In genomic region chr19:47512948-47513319, GRCh38 we compare ENCODE assay signal across 9 cellular contexts. TPM values are rescaled to one million over a fixed set of nuclear protein-coding genes. Genes with fewer than 3 reads are reported as not detected.
DNase-seq lines count a peak whose midpoint lies in the region; ATAC-seq and TF ChIP-seq lines count a peak whose summit lies in the region.
"Had no signal": no experiment of that assay in that cellular context is flagged by ENCODE, and none has a peak within 500 bp of the region (broad histone marks: within the 10 kb centered on the region; RNA-seq: fewer than 3 reads in every experiment).

No MANE protein-coding gene starts in this region.

- H3K4me3 Mint-ChIP-seq in CD8-positive, alpha-beta memory T cell, result peak overlapping the region; percentile 92 to 99 (median 98)

- POLR2A ChIA-PET in CD8-positive, alpha-beta memory T cell (lab: Charles Lee), result no interaction called here

- H3K27ac ChIP-seq in CD8-positive, alpha-beta memory T cell (ENCODE audit: low read depth, low read length), result peak overlapping the region; percentile 41
- peak overlapping the region; percentile 11 to 74 (median 49) for H3K27ac ChIP-seq in Peyer's patch
- H3K27ac ChIP-seq in epithelial cell of prostate, result peak overlapping the region; percentile 84
- H3K27ac ChIP-seq in trophoblast cell (ENCODE audit: low read depth, low read length), result no peak overlapping the region

- H4K8ac ChIP-seq in trophoblast cell (ENCODE audit: low read depth, low read length), result no peak overlapping the region

- no peak overlapping the region for H4K91ac ChIP-seq in trophoblast cell (ENCODE audit: low read depth, low read length)

- no peak for ATAC-seq in GM18498 (IDR thresholded peaks at IDR 0.05; ENCODE audit: unreplicated experiment)

- no peaks in the 10 kb centered on the region for H3K9me3 ChIP-seq in CD8-positive, alpha-beta memory T cell (ENCODE audit: low read length)
- H3K9me3 ChIP-seq in Peyer's patch (no peaks in the 10 kb centered on the region), trophoblast cell (ENCODE audit: insufficient read depth, low read depth, low read length) (no peaks in the 10 kb centered on the region)

- no peaks in the 10 kb centered on the region for H3K27me3 ChIP-seq in CD8-positive, alpha-beta memory T cell (ENCODE audit: insufficient read depth, low read length, poor library complexity, severe bottlenecking)
- no peaks in the 10 kb centered on the region for H3K27me3 ChIP-seq in Peyer's patch
- H3K27me3 ChIP-seq in trophoblast cell (ENCODE audit: insufficient read depth, low read length), result no peaks in the 10 kb centered on the region

- H3K27ac Mint-ChIP-seq in CD8-positive, alpha-beta memory T cell, result peak overlapping the region; percentile 54 to 99 (median 98)

- H3K4ac ChIP-seq in trophoblast cell (ENCODE audit: low read depth, low read length), result peak overlapping the region; percentile 84

- H2BK120ac ChIP-seq in trophoblast cell (ENCODE audit: insufficient read depth, low read length, poor library complexity), result no peak overlapping the region

- H2AK5ac ChIP-seq in trophoblast cell (ENCODE audit: low read length), result no peak overlapping the region

- H2BK12ac ChIP-seq in trophoblast cell (ENCODE audit: low read length), result no peak overlapping the region

- no peaks in the 10 kb centered on the region for H3K9me3 Mint-ChIP-seq in CD8-positive, alpha-beta memory T cell

- H3K9ac ChIP-seq in trophoblast cell (ENCODE audit: low read length), result no peak overlapping the region

- no peak overlapping the region for H3K23ac ChIP-seq in trophoblast cell (ENCODE audit: low read length)

- peaks cover 23% of the 10 kb centered on the region for H3K79me2 ChIP-seq in trophoblast cell (ENCODE audit: control insufficient read depth, insufficient read depth, low read length, poor library complexity)

- DNase-seq in CD8-positive, alpha-beta memory T cell, result no peak
- DNase-seq in Peyer's patch (no peak), epithelial cell of prostate (ENCODE audit: low read depth, low spot score) (no peak), trophoblast cell (no peak), NCI-H1694 treated with DMSO at 0.1 percent for 48 hours (lab: John Stamatoyannopoulos, UW) (no peak), DMS153 (lab: John Stamatoyannopoulos, UW) (no peak)
- no peak for DNase-seq in effector CD8-positive, alpha-beta T cell (lab: John Stamatoyannopoulos, UW)
- DNase-seq: SHP77 treated with DMSO at 0.1 percent for 48 hours had no signal

- H3K79me1 ChIP-seq in trophoblast cell (ENCODE audit: low read length), result peaks cover 8% of the 10 kb centered on the region

- H2BK5ac ChIP-seq in trophoblast cell (ENCODE audit: low read depth, low read length, poor library complexity), result no peak overlapping the region

- no peak overlapping the region for H3K18ac ChIP-seq in trophoblast cell (ENCODE audit: low read length)

- no CpG with 5 or more reads among the region's 8 CpGs for WGBS in trophoblast cell (ENCODE audit: extremely low coverage, insufficient coverage, insufficient read length)

- H2AFZ ChIP-seq in trophoblast cell (ENCODE audit: insufficient read depth, low read length, poor library complexity), result no peak overlapping the region

- H3K36me3 ChIP-seq in CD8-positive, alpha-beta memory T cell (ENCODE audit: insufficient read depth, low read length), result no peaks in the 10 kb centered on the region
- peaks cover 0 to 7% (median 0%) of the 10 kb centered on the region in 3 donors for H3K36me3 ChIP-seq in Peyer's patch
- H3K36me3 ChIP-seq in trophoblast cell (ENCODE audit: control insufficient read depth in 1 of 2, insufficient read depth in 2 of 2, low read length in 2 of 2), result peaks cover 2 to 5% of the 10 kb centered on the region in 2 experiments

- H3K4me3 ChIP-seq in CD8-positive, alpha-beta memory T cell (ENCODE audit: low read length), result peak overlapping the region; percentile 16
- H3K4me3 ChIP-seq in Peyer's patch (peak overlapping the region in 2 of 4 donors; percentile 39 to 92), trophoblast cell (ENCODE audit: low read depth, low read length) (no peak overlapping the region)

- peaks cover 0 to 7% of the 10 kb centered on the region in 2 donors for H3K27me3 Mint-ChIP-seq in CD8-positive, alpha-beta memory T cell

- CTCF ChIA-PET in CD8-positive, alpha-beta memory T cell (lab: Charles Lee), result interaction anchor here (1.1 to 1.7 kb wide), 2 partner anchors 76 to 87 kb away, joined by 3 to 5 read pairs; no protein-coding TSS in a partner anchor

- H3K4me1 Mint-ChIP-seq in CD8-positive, alpha-beta memory T cell, result peaks cover 76 to 92% (median 78%) of the 10 kb centered on the region in 3 donors

- H3K4me2 ChIP-seq in trophoblast cell (ENCODE audit: low read length), result peak overlapping the region; percentile 34

- TF ChIP-seq POLR2A in Peyer's patch (IDR thresholded peaks at IDR 0.05), result no peak

- H3K14ac ChIP-seq in trophoblast cell (ENCODE audit: low read length), result no peak overlapping the region

- H3K4me1 ChIP-seq in CD8-positive, alpha-beta memory T cell (ENCODE audit: insufficient read depth, low read length), result peaks cover 58% of the 10 kb centered on the region
- H3K4me1 ChIP-seq in Peyer's patch (peaks cover 7 to 58% (median 18%) of the 10 kb centered on the region in 4 donors), trophoblast cell (ENCODE audit: control insufficient read depth in 1 of 2, insufficient read depth in 2 of 2, low read length in 2 of 2) (peaks cover 10 to 15% of the 10 kb centered on the region in 2 experiments)

- no peak overlapping the region for H4K12ac ChIP-seq in trophoblast cell (ENCODE audit: low read depth, low read length)

- peaks cover 0 to 42% (median 0%) of the 10 kb centered on the region in 3 donors for H3K36me3 Mint-ChIP-seq in CD8-positive, alpha-beta memory T cell

- TF ChIP-seq CTCF in Peyer's patch (IDR thresholded peaks at IDR 0.05), result no peak

RNA-seq across cellular contexts. Expression of gene NAPA, which starts 1.9 kb away (rescaled TPM):
- total RNA-seq in CD8-positive, alpha-beta memory T cell, result 10 to 100 TPM; 77.6 to 78.0 TPM
- 122 TPM for polyA plus RNA-seq in CD8-positive, alpha-beta memory T cell
- 100 to 1,000 TPM in 2 of 4 donors, 10 to 100 TPM in 2; 78.4 to 154 (median 105) TPM for total RNA-seq in Peyer's patch
- polyA plus RNA-seq in trophoblast cell (2013), result 86.0 and 93.0 TPM in 2 replicates

RNA-seq across cellular contexts. Expression of gene KPTN, which starts 28.9 kb away (rescaled TPM):
- total RNA-seq in CD8-positive, alpha-beta memory T cell, result 10 to 100 TPM; 10.8 to 12.4 TPM
- 5.9 TPM for polyA plus RNA-seq in CD8-positive, alpha-beta memory T cell
- total RNA-seq in Peyer's patch, result 10 to 100 TPM in 3 of 4 donors, 1 to 10 TPM in 1; 7.1 to 22.3 (median 13.4) TPM
- 11.2 TPM in 2 replicates for polyA plus RNA-seq in trophoblast cell (2013)

RNA-seq across cellular contexts. Expression of gene SLC8A2, which starts 41.2 kb away (rescaled TPM):
- not detected for total RNA-seq in CD8-positive, alpha-beta memory T cell
- polyA plus RNA-seq in CD8-positive, alpha-beta memory T cell, result not detected
- under 1 TPM in 2 of 4 donors, not detected in 2; 0.53 to 0.85 TPM for total RNA-seq in Peyer's patch
- 0.29 and 0.47 TPM in 2 replicates for polyA plus RNA-seq in trophoblast cell (2013)
